Comparison of ENCODE assay signal across 27 cellular contexts in the genomic region with DNA sequence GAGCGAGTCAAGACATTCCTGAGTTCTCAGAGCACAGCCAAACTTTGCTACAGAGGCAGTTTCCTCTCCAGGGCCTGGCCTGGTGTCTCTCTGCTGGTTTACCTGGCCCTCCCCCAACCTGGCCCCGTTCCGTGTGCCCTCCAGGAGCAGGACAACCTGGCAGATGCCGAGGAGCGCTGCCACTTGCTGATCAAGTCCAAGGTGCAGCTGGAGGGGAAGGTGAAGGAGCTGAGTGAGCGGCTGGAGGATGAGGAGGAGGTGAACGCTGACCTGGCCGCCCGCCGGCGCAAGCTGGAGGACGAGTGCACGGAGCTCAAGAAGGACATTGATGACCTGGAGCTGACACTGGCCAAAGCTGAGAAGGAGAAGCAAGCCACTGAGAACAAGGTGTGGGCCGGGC. TPM values are rescaled to one million over a fixed set of nuclear protein-coding genes. Genes with fewer than 3 reads are reported as not detected.
"Had no signal": no experiment of that assay in that cellular context is flagged by ENCODE, and none has a peak within 500 bp of the region (broad histone marks: within the 10 kb centered on the region; RNA-seq: fewer than 3 reads in every experiment).

No MANE protein-coding gene starts in this region.

- H3K4me3 ChIP-seq: ascending aorta, body of pancreas, SJSA1 had no signal

- H3K4me1 ChIP-seq: ascending aorta, body of pancreas, SJSA1 had no signal

- H3K9me3 Mint-ChIP-seq: activated CD4-positive, alpha-beta memory T cell treated with anti-CD3 and anti-CD28 coated beads for 36 hours; activated CD4-positive, alpha-beta T cell treated with anti-CD3 and anti-CD28 coated beads, Interleukin-2, amount 10 ng/mL, durations not matched to agents 7 days and 5 days; activated naive CD4-positive, alpha-beta T cell treated with anti-CD3 and anti-CD28 coated beads, Interleukin-2, amount 50 U/mL, for 72 hours; activated naive CD8-positive, alpha-beta T cell treated with anti-CD3 and anti-CD28 coated beads, Interleukin-2, amount 50 U/mL, for 24 hours; activated T-cell treated with anti-CD3 and anti-CD28 coated beads, Interleukin-2, amount 50 U/mL, for 72 hours; activated T-helper 2 cell treated with anti-CD3 and anti-CD28 coated beads, Interferon-gamma antibody, Interleukin-2, Interleukin-4, amounts not matched to agents 10 μg/mL and 5 μg/mL and 100 μg/mL, durations not matched to agents 14 hours and 24 hours and 36 hours had no signal

- ATAC-seq: activated naive CD4-positive, alpha-beta T cell treated with anti-CD3 and anti-CD28 coated beads, Interleukin-2, amount 50 U/mL, for 72 hours; activated naive CD8-positive, alpha-beta T cell treated with anti-CD3 and anti-CD28 coated beads, Interleukin-2, amount 50 U/mL, for 24 hours; activated T-cell treated with anti-CD3 and anti-CD28 coated beads, Interleukin-2, amount 50 U/mL, for 72 hours; body of pancreas; SK-N-SH treated with all-trans-retinoic acid at 6 μM for 48 hours had no signal

- H3K9ac ChIP-seq: KMS-11 had no signal

- H3K4me3 Mint-ChIP-seq: activated CD4-positive, alpha-beta memory T cell treated with anti-CD3 and anti-CD28 coated beads for 36 hours; activated CD4-positive, alpha-beta T cell treated with anti-CD3 and anti-CD28 coated beads, Interleukin-2, amount 10 ng/mL, durations not matched to agents 7 days and 5 days; activated naive CD8-positive, alpha-beta T cell treated with anti-CD3 and anti-CD28 coated beads, Interleukin-2, amount 50 U/mL, for 24 hours; activated T-cell treated with anti-CD3 and anti-CD28 coated beads, Interleukin-2, amount 50 U/mL, for 72 hours had no signal

- H3K4me2 ChIP-seq: KMS-11 had no signal

- H3K9me3 ChIP-seq: ascending aorta, body of pancreas, SJSA1 had no signal

- DNase-seq: activated CD4-positive, alpha-beta memory T cell treated with anti-CD3 and anti-CD28 coated beads for 36 hours; activated CD4-positive, alpha-beta T cell treated with anti-CD3 and anti-CD28 coated beads, Interleukin-2, amount 10 ng/mL, durations not matched to agents 7 days and 5 days; activated CD4-positive, CD25-positive, alpha-beta regulatory T cell; activated CD8-positive, alpha-beta memory T cell treated with anti-CD3 and anti-CD28 coated beads for 24 hours; activated gamma-delta T cell treated with Interleukin-2 at 50 U/mL for 16 hours; activated naive CD8-positive, alpha-beta T cell treated with anti-CD3 and anti-CD28 coated beads, Interleukin-2, amount 50 U/mL, for 24 hours; activated T-cell treated with anti-CD3 and anti-CD28 coated beads, Interleukin-2, amount 50 U/mL, for 72 hours; amniotic stem cell; body of pancreas; NCI-H1092; NCI-H1417; NCI-H1694; NCI-H2029 treated with DMSO at 0.1 percent for 48 hours; NCI-H345; NCI-H510A; NCI-H526 treated with DMSO at 0.1 percent for 48 hours; NCI-H82; SHP77; T-helper 2 cell; T1000 had no signal

- H3K27me3 ChIP-seq: ascending aorta, body of pancreas, SJSA1 had no signal

- H3K27ac ChIP-seq: ascending aorta, body of pancreas, KMS-11, SJSA1 had no signal

- H3K27me3 Mint-ChIP-seq: activated CD4-positive, alpha-beta memory T cell treated with anti-CD3 and anti-CD28 coated beads for 36 hours; activated CD4-positive, alpha-beta T cell treated with anti-CD3 and anti-CD28 coated beads, Interleukin-2, amount 10 ng/mL, durations not matched to agents 7 days and 5 days; activated naive CD8-positive, alpha-beta T cell treated with anti-CD3 and anti-CD28 coated beads, Interleukin-2, amount 50 U/mL, for 24 hours had no signal

- H3K4me1 Mint-ChIP-seq: activated CD4-positive, alpha-beta T cell treated with anti-CD3 and anti-CD28 coated beads, Interleukin-2, amount 10 ng/mL, durations not matched to agents 7 days and 5 days; activated naive CD8-positive, alpha-beta T cell treated with anti-CD3 and anti-CD28 coated beads, Interleukin-2, amount 50 U/mL, for 24 hours had no signal

- H3K27ac Mint-ChIP-seq: activated CD4-positive, alpha-beta memory T cell treated with anti-CD3 and anti-CD28 coated beads for 36 hours; activated CD4-positive, alpha-beta T cell treated with anti-CD3 and anti-CD28 coated beads, Interleukin-2, amount 10 ng/mL, durations not matched to agents 7 days and 5 days; activated naive CD8-positive, alpha-beta T cell treated with anti-CD3 and anti-CD28 coated beads, Interleukin-2, amount 50 U/mL, for 24 hours; activated T-cell treated with anti-CD3 and anti-CD28 coated beads, Interleukin-2, amount 50 U/mL, for 72 hours; activated T-helper 2 cell treated with anti-CD3 and anti-CD28 coated beads, Interferon-gamma antibody, Interleukin-2, Interleukin-4, amounts not matched to agents 10 μg/mL and 5 μg/mL and 100 μg/mL, durations not matched to agents 14 hours and 24 hours and 36 hours had no signal

RNA-seq across cellular contexts. Expression of a gene that starts 39.5 kb away (rescaled TPM):
- total RNA-seq: RPMI7951, SJSA1 had no signal
